8 cellular contexts compared by ENCODE assay signal in the genomic region with DNA sequence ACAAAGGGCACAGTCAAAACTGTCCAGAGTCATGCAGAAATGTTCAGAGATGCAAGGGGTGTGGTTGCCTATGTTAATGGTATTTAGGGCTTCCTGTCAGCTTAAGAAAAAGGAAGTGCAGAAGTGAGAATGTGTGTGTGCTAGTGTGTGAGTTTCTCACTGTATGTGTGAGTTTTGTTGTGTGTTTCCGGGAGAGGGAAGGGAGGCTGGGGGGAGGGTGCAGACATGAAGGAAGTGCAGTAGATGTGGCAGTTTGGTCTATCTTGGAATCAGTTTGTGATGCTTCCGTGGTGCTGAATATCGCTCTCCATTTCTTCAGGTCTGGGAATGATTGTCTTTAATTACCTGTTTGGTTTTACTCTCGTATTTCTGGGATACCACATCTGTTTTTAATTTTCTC. TPM values are rescaled to one million over a fixed set of nuclear protein-coding genes. Genes with fewer than 3 reads are reported as not detected.
DNase-seq lines count a peak whose midpoint lies in the region; ATAC-seq and TF ChIP-seq lines count a peak whose summit lies in the region.

No MANE protein-coding gene starts in this region.

- H3K79me2 ChIP-seq in trophoblast cell (ENCODE audit: control insufficient read depth, insufficient read depth, low read length, poor library complexity): no peaks in the 10 kb centered on the region

- ATAC-seq in HG02588 (IDR thresholded peaks at IDR 0.05; ENCODE audit: unreplicated experiment): peak; percentile 94

- no peak overlapping the region for H2BK12ac ChIP-seq in trophoblast cell (ENCODE audit: low read length)

- H3K18ac ChIP-seq in trophoblast cell (ENCODE audit: low read length): no peak overlapping the region

- H4K91ac ChIP-seq in trophoblast cell (ENCODE audit: low read depth, low read length): no peak overlapping the region

- peaks cover 21% of the 10 kb centered on the region for H3K4me1 Mint-ChIP-seq in mesothelial cell of epicardium
- H3K4me1 Mint-ChIP-seq in type B pancreatic cell (ENCODE audit: unreplicated experiment): peaks cover 11% of the 10 kb centered on the region

- H2AFZ ChIP-seq in trophoblast cell (ENCODE audit: insufficient read depth, low read length, poor library complexity): no peak overlapping the region

- no peak overlapping the region for H2BK120ac ChIP-seq in trophoblast cell (ENCODE audit: insufficient read depth, low read length, poor library complexity)

- no peak overlapping the region for H4K12ac ChIP-seq in trophoblast cell (ENCODE audit: low read depth, low read length)

- H3K36me3 ChIP-seq in trophoblast cell (ENCODE audit: control insufficient read depth in 1 of 2, insufficient read depth in 2 of 2, low read length in 2 of 2): no peaks in the 10 kb centered on the region

- H3K9me3 ChIP-seq in trophoblast cell (ENCODE audit: insufficient read depth, low read depth, low read length): no peaks in the 10 kb centered on the region

- H3K4ac ChIP-seq in trophoblast cell (ENCODE audit: low read depth, low read length): no peak overlapping the region

- in situ Hi-C loops in GM13977 (cut with MboI; ENCODE audit: low pct_unique_long_range_greater_than_20kb, low sequenced_read_pairs, unreplicated experiment): no loop called here

- H3K27me3 Mint-ChIP-seq in mesothelial cell of epicardium (ENCODE audit: low read depth) (no peaks in the 10 kb centered on the region), type B pancreatic cell (peaks cover 3% of the 10 kb centered on the region)

- H3K27ac Mint-ChIP-seq in mesothelial cell of epicardium (no peak overlapping the region), type B pancreatic cell (no peak overlapping the region)

- no peak overlapping the region for H2BK5ac ChIP-seq in trophoblast cell (ENCODE audit: low read depth, low read length, poor library complexity)

- H3K23ac ChIP-seq in trophoblast cell (ENCODE audit: low read length): peak overlapping the region; percentile 85

- H3K27ac ChIP-seq in trophoblast cell (ENCODE audit: low read depth, low read length): no peak overlapping the region

- no peak overlapping the region for H2AK5ac ChIP-seq in trophoblast cell (ENCODE audit: low read length)

- no peaks in the 10 kb centered on the region for H3K36me3 Mint-ChIP-seq in mesothelial cell of epicardium
- no peaks in the 10 kb centered on the region for H3K36me3 Mint-ChIP-seq in type B pancreatic cell

- H3K9me3 Mint-ChIP-seq in mesothelial cell of epicardium: no peaks in the 10 kb centered on the region
- peaks cover 4% of the 10 kb centered on the region for H3K9me3 Mint-ChIP-seq in type B pancreatic cell

- no peak overlapping the region for H4K8ac ChIP-seq in trophoblast cell (ENCODE audit: low read depth, low read length)

- no peak overlapping the region for H3K4me3 ChIP-seq in trophoblast cell (ENCODE audit: low read depth, low read length)

- no peaks in the 10 kb centered on the region for H3K79me1 ChIP-seq in trophoblast cell (ENCODE audit: low read length)

- no peak overlapping the region for H3K14ac ChIP-seq in trophoblast cell (ENCODE audit: low read length)

- H3K4me1 ChIP-seq in trophoblast cell (ENCODE audit: control insufficient read depth in 1 of 2, insufficient read depth in 2 of 2, low read length in 2 of 2): no peaks in the 10 kb centered on the region

- H3K4me3 Mint-ChIP-seq in mesothelial cell of epicardium (no peak overlapping the region), type B pancreatic cell (no peak overlapping the region)

- H3K27me3 ChIP-seq in trophoblast cell (ENCODE audit: insufficient read depth, low read length): no peaks in the 10 kb centered on the region

- no peak overlapping the region for H3K4me2 ChIP-seq in trophoblast cell (ENCODE audit: low read length)

- H3K9ac ChIP-seq in trophoblast cell (ENCODE audit: low read length): no peak overlapping the region

- no CpG with 5 or more reads among the region's 4 CpGs for WGBS in trophoblast cell (ENCODE audit: extremely low coverage, insufficient coverage, insufficient read length)

- DNase-seq in GM13977 (ENCODE audit: low spot score) (peak; percentile 6), NOMO-1 treated with dmso at 0.1 percent for 144 hours (lab: John Stamatoyannopoulos, UW; ENCODE audit: unreplicated experiment) (peak; percentile 95), activated T-helper 1 cell treated with Interleukin-2 at 50 U/mL for 16 hours (ENCODE audit: low read depth) (peak; percentile 28), trophoblast cell (no peak), C1 segment of cervical spinal cord (lab: John Stamatoyannopoulos, UW) (no peak), mesothelial cell of epicardium (ENCODE audit: low spot score in 2 of 2, unreplicated experiment in 2 of 2) (no peak), type B pancreatic cell (ENCODE audit: extremely low spot score, unreplicated experiment) (no peak)

- no peak for TF ChIP-seq CTCF in GM13977 (IDR thresholded peaks at IDR 0.05; ENCODE audit: extremely low read depth, insufficient read depth, missing control alignments)
- TF ChIP-seq CTCF in mesothelial cell of epicardium (IDR thresholded peaks at IDR 0.05; ENCODE audit: unreplicated experiment): no peak
- TF ChIP-seq CTCF in type B pancreatic cell (conservative IDR thresholded peaks at IDR 0.05): no peak

RNA-seq across cellular contexts. Expression of gene ATP6V1G3, which starts 16.5 kb away (rescaled TPM):
- polyA plus RNA-seq in trophoblast cell (2013): not detected in 2 replicates
- total RNA-seq in mesothelial cell of epicardium (not detected in 3 replicates), type B pancreatic cell (ENCODE audit: low replicate concordance) (0.69 and 0.89 TPM in 2 replicates)

Comparison
In these comparisons a context has a peak if more than half of its experiments do, and no peak if none do; other contexts are left out.
1. DNase-seq: peak in GM13977 (single experiment), NOMO-1 treated with dmso at 0.1 percent for 144 hours (single experiment) and activated T-helper 1 cell treated with Interleukin-2 at 50 U/mL for 16 hours (single experiment); none in trophoblast cell (0 of 2), C1 segment of cervical spinal cord (0 of 14), mesothelial cell of epicardium (0 of 2) and type B pancreatic cell (single experiment).